ENCODE assay signal across 10 cellular contexts in the genomic region with DNA sequence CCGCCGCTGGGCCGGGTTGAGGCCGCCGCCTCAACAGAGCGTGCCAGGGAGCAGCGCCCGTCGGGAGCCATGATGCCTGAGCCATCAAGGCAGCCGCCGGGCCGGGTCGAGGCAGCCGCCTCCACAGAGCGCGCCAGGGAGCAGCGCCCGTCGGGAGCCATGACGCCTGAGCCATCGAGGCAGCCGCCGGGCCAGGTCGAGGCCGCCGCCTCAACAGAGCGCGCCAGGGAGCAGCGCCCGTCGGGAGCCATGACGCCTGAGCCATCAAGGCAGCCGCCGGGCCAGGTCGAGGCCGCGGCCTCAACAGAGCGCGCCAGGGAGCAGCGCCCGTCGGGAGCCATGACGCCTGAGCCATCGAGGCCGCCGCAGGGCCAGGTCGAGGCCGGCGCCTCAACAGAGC. TPM values are rescaled to one million over a fixed set of nuclear protein-coding genes. Genes with fewer than 3 reads are reported as not detected.
"Had no signal": no experiment of that assay in that cellular context is flagged by ENCODE, and none has a peak within 500 bp of the region (broad histone marks: within the 10 kb centered on the region; RNA-seq: fewer than 3 reads in every experiment).

No MANE protein-coding gene starts in this region.

RNA-seq across cellular contexts. Expression of a gene that starts 0.7 kb away (rescaled TPM):
- total RNA-seq: OCI-LY7, SJCRH30, SK-MEL-5 had no signal

RNA-seq across cellular contexts. Expression of a gene that starts 19.6 kb away (rescaled TPM):
- total RNA-seq: OCI-LY7, PC-3, PC-9, Right ventricle myocardium inferior, Right ventricle myocardium superior, RPMI7951, SJCRH30, SJSA1, SK-MEL-5 had no signal
- polyA plus RNA-seq: SK-N-SH had no signal
